Comparison of ENCODE assay signal across 1 cellular context in the genomic region with DNA sequence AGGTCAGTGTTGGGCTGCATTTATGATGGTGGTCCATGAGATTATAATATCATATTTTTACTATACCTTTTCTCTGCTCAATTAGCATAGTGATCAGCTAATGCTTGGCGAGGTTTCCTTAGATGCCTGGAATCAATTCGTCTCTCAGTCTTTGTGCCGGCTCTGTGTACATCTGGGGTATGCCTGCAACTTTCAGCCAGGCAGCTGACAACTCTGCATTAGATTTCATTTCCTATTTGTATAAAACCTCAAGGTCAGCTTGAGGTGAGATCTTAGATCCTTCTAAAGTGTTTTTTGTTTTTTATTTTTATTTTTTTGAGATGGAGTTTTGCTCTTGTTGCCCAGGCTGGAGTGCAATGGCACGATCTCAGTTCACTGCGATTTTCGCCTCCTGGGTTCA.
TF ChIP-seq lines count a peak whose summit lies in the region.

No MANE protein-coding gene starts in this region.

TF ChIP-seq in GM12891, 5 proteins besides CTCF, POLR2A, EP300 and RAD21 (continued from another document):
- no peak for TF ChIP-seq POLR2AphosphoS5 (IDR thresholded peaks at IDR 0.05; ENCODE audit: low read depth, low read length)
